Comparison of ENCODE assay signal across 9 cellular contexts in the genomic region with DNA sequence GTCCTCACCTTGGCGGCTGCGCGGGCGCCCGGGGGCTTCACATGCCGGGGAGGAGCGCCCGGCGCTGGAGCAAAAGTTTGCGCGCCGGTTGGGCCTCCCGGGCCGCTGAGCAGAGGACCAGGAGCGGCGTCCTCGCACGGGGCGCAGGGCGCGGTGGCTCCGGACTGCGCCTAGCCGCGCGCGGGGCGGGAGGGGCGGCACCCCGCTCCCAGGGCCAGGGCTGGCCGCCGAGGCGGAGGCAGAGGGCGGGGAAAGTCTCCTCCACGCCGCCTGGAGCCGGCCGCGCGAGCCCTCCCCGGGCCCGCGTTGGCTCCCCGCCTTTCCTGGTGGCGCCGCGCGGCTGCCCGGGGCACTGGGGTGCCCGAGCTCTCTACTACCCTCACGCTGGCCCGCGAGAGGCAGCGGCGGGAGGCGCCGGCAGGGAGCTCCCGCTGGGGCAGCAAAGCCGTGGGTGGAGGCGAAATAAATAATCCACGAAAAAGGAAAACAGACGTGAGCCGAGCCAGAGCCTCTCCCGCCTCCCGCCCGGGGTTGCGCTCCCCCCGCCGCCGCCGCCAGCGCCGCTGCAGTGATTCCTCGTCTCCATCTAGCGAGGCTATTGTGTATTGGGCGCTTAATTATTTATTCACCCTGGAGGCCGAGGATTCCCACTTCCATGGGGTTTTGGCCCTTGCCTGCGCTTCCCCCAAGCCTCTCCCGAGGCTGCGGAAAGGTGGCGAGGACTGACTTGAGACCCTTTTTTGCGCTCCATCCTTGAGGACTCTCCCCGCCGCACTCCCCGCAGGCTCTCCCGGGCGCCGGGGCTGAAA. TPM values are rescaled to one million over a fixed set of nuclear protein-coding genes. Genes with fewer than 3 reads are reported as not detected.
DNase-seq lines count a peak whose midpoint lies in the region; ATAC-seq and TF ChIP-seq lines count a peak whose summit lies in the region.
"Had no signal": no experiment of that assay in that cellular context is flagged by ENCODE, and none has a peak within 500 bp of the region (broad histone marks: within the 10 kb centered on the region; RNA-seq: fewer than 3 reads in every experiment).

No MANE protein-coding gene starts in this region.

- ATAC-seq in GM18517 (IDR thresholded peaks at IDR 0.05; ENCODE audit: unreplicated experiment): no peak
- no peak for ATAC-seq in HG03159 (IDR thresholded peaks at IDR 0.05; ENCODE audit: unreplicated experiment)

- TF ChIP-seq CTCF in endothelial cell (IDR thresholded peaks at IDR 0.05; ENCODE audit: unreplicated experiment): no peak

- peaks cover 15% of the 10 kb centered on the region for H3K27me3 Mint-ChIP-seq in endothelial cell (ENCODE audit: unreplicated experiment)

- no peak overlapping the region for H3K4me3 Mint-ChIP-seq in endothelial cell (ENCODE audit: unreplicated experiment)

- H3K9me3 Mint-ChIP-seq in endothelial cell (ENCODE audit: unreplicated experiment): no peaks in the 10 kb centered on the region
- H3K9me3 Mint-ChIP-seq: activated naive CD4-positive, alpha-beta T cell treated with anti-CD3 and anti-CD28 coated beads, Interleukin-2, amount 50 U/mL, for 72 hours had no signal

- peaks cover 9% of the 10 kb centered on the region for H3K4me1 Mint-ChIP-seq in endothelial cell (ENCODE audit: unreplicated experiment)

- DNase-seq in DMS 273 treated with DMSO at 0.1 percent for 48 hours (lab: John Stamatoyannopoulos, UW) (peak; percentile 17), NCI-H2171 treated with DMSO at 0.1 percent for 48 hours (lab: John Stamatoyannopoulos, UW) (peak; percentile 81), endothelial cell (ENCODE audit: low spot score) (peak; percentile 18), middle frontal gyrus (ENCODE audit: extremely low spot score, low spot score) (peak; percentile 12), NCI-H187 treated with DMSO at 0.1 percent for 48 hours (lab: John Stamatoyannopoulos, UW) (no peak), T-helper 2 cell (no peak)

- H3K36me3 Mint-ChIP-seq in endothelial cell (ENCODE audit: low read depth, unreplicated experiment): peaks cover 4% of the 10 kb centered on the region
- H3K36me3 Mint-ChIP-seq: activated naive CD4-positive, alpha-beta T cell treated with anti-CD3 and anti-CD28 coated beads, Interleukin-2, amount 50 U/mL, for 72 hours had no signal

- H3K27ac Mint-ChIP-seq in endothelial cell (ENCODE audit: unreplicated experiment): no peak overlapping the region
- H3K27ac Mint-ChIP-seq: activated naive CD4-positive, alpha-beta T cell treated with anti-CD3 and anti-CD28 coated beads, Interleukin-2, amount 50 U/mL, for 72 hours had no signal

RNA-seq across cellular contexts. Expression of gene PRIMA1, which starts 0.5 kb away (rescaled TPM):
- total RNA-seq in endothelial cell (ENCODE audit: unreplicated experiment): 0.08 TPM
- total RNA-seq: activated naive CD4-positive, alpha-beta T cell treated with anti-CD3 and anti-CD28 coated beads, Interleukin-2, amount 50 U/mL, for 72 hours had no signal

Comparison
In these comparisons a context has a peak if more than half of its experiments do, and no peak if none do; other contexts are left out.
1. DNase-seq: peak in DMS 273 treated with DMSO at 0.1 percent for 48 hours (single experiment), NCI-H2171 treated with DMSO at 0.1 percent for 48 hours (single experiment), endothelial cell (single experiment) and middle frontal gyrus (single experiment); none in NCI-H187 treated with DMSO at 0.1 percent for 48 hours (single experiment) and T-helper 2 cell (0 of 5).